In genomic region chr2:112869258-112869842, GRCh38 we compare ENCODE assay signal across 9 cellular contexts. TPM values are rescaled to one million over a fixed set of nuclear protein-coding genes. Genes with fewer than 3 reads are reported as not detected.
DNase-seq lines count a peak whose midpoint lies in the region; ATAC-seq and TF ChIP-seq lines count a peak whose summit lies in the region.
"Had no signal": no experiment of that assay in that cellular context is flagged by ENCODE, and none has a peak within 500 bp of the region (broad histone marks: within the 10 kb centered on the region; RNA-seq: fewer than 3 reads in every experiment).

No MANE protein-coding gene starts in this region.

- 36% methylated on average over 7 of the region's 7 CpGs for WGBS in right cardiac atrium

- H3K27me3 ChIP-seq in right cardiac atrium (ENCODE audit: control insufficient read depth, insufficient read depth): no peaks in the 10 kb centered on the region

- H3K4me1 ChIP-seq in right cardiac atrium (ENCODE audit: control insufficient read depth, insufficient read depth, low read length): peaks cover 2% of the 10 kb centered on the region

- ATAC-seq in right cardiac atrium (peak; percentile 83 to 97), HG03039 (IDR thresholded peaks at IDR 0.05; ENCODE audit: unreplicated experiment) (no peak), HG02884 (IDR thresholded peaks at IDR 0.05; ENCODE audit: unreplicated experiment) (no peak)

- H3K9me3 ChIP-seq in right cardiac atrium (ENCODE audit: control insufficient read depth, low read length): no peaks in the 10 kb centered on the region

- DNase-seq in Daoy (ENCODE audit: low read depth): peak; percentile 97
- DNase-seq in NCI-H1105 treated with DMSO at 0.1 percent for 48 hours (lab: John Stamatoyannopoulos, UW): peak; percentile 96
- DNase-seq in right cardiac atrium: peak; percentile 82 to 93 (median 87)
- no peak for DNase-seq in hippocampal formation (lab: John Stamatoyannopoulos, UW)
- no peak for DNase-seq in GM13977 (ENCODE audit: low spot score)

- H3K27ac ChIP-seq in VCaP: peak overlapping the region; percentile 56
- no peak overlapping the region for H3K27ac ChIP-seq in right cardiac atrium (ENCODE audit: low read length)

- intact Hi-C loops in right cardiac atrium (cut with DNase I): no loop called here

- in situ Hi-C loops in GM13977 (cut with MboI; ENCODE audit: low pct_unique_long_range_greater_than_20kb, low sequenced_read_pairs, unreplicated experiment): no loop called here

- no peak for TF ChIP-seq CTCF in VCaP (conservative IDR thresholded peaks at IDR 0.05)
- TF ChIP-seq CTCF in GM13977 (IDR thresholded peaks at IDR 0.05; ENCODE audit: extremely low read depth, insufficient read depth, missing control alignments): no peak

- H3K4me3 ChIP-seq in right cardiac atrium (ENCODE audit: low read length): no peak overlapping the region

RNA-seq across cellular contexts. Expression of gene IL1B, which starts 32.8 kb away (rescaled TPM):
- total RNA-seq in Daoy (2014; rRNA removed; shearing (Covaris generic)): 12.4 and 13.5 TPM in 2 replicates
- 1 to 10 TPM in 2 of 4 donors, under 1 TPM in 1, not detected in 1; 0.14 to 2.1 (median 1.7) TPM for total RNA-seq in right cardiac atrium
- polyA plus RNA-seq in right cardiac atrium: 0.70 TPM

RNA-seq across cellular contexts. Expression of gene IL37, which starts 41.6 kb away (rescaled TPM):
- total RNA-seq in Daoy (2014; rRNA removed; shearing (Covaris generic)): not detected in 2 replicates
- total RNA-seq in right cardiac atrium: not detected
- not detected for polyA plus RNA-seq in right cardiac atrium
- total RNA-seq: skeletal muscle tissue had no signal

Comparison
In these comparisons a context has a peak if more than half of its experiments do, and no peak if none do; other contexts are left out.
1. DNase-seq: peak in Daoy (single experiment), NCI-H1105 treated with DMSO at 0.1 percent for 48 hours (single experiment) and right cardiac atrium (3 of 3); none in hippocampal formation (0 of 2) and GM13977 (single experiment).
2. ATAC-seq: peak in right cardiac atrium (2 of 2); none in HG03039 (single experiment) and HG02884 (single experiment).